ENCODE assay signal across 9 cellular contexts in genomic region chr19:54168174-54168917, GRCh38. TPM values are rescaled to one million over a fixed set of nuclear protein-coding genes. Genes with fewer than 3 reads are reported as not detected.
DNase-seq lines count a peak whose midpoint lies in the region; ATAC-seq, FAIRE-seq and TF ChIP-seq lines count a peak whose summit lies in the region.
"Had no signal": no experiment of that assay in that cellular context is flagged by ENCODE, and none has a peak within 500 bp of the region (broad histone marks: within the 10 kb centered on the region; RNA-seq: fewer than 3 reads in every experiment).

No MANE protein-coding gene starts in this region.

- peak; percentile 60 for ATAC-seq in GM19023 (IDR thresholded peaks at IDR 0.05; ENCODE audit: unreplicated experiment)
- peak; percentile 93 for ATAC-seq in SK-N-SH treated with all-trans-retinoic acid at 6 μM for 48 hours

- H3K27me3 Mint-ChIP-seq in activated naive CD4-positive, alpha-beta T cell treated with anti-CD3 and anti-CD28 coated beads for 36 hours (ENCODE audit: low read depth) = peaks cover 7% of the 10 kb centered on the region

- intact Hi-C loops in activated naive CD4-positive, alpha-beta T cell treated with anti-CD3 and anti-CD28 coated beads for 36 hours (cut with micrococcal nuclease) = loop anchor here (1.0 to 10.0 kb wide), 3 partner anchors 63 to 276 kb away; partner anchors contain the start of gene LENG8
- intact Hi-C loops in posterior vena cava (cut with DNase I) = loop anchor here (2.0 to 5.0 kb wide), 2 partner anchors 62 to 64 kb away; no protein-coding TSS in a partner anchor

- FAIRE-seq in urothelium cell line (lab: Jason Lieb, UNC) = no peak

- peaks cover 19% of the 10 kb centered on the region for H3K4me1 Mint-ChIP-seq in activated naive CD4-positive, alpha-beta T cell treated with anti-CD3 and anti-CD28 coated beads for 36 hours (ENCODE audit: low read depth)

- H3K27ac Mint-ChIP-seq in activated naive CD4-positive, alpha-beta T cell treated with anti-CD3 and anti-CD28 coated beads for 36 hours = no peak overlapping the region
- H3K27ac Mint-ChIP-seq: stimulated activated naive CD8-positive, alpha-beta T cell treated with anti-CD3 and anti-CD28 coated beads, Interleukin-15, Interleukin-2, amounts not matched to agents 100 ng/mL and 50 ng/mL, for 24 hours had no signal

- CTCF ChIA-PET in activated naive CD4-positive, alpha-beta T cell treated with anti-CD3 and anti-CD28 coated beads for 36 hours (lab: Charles Lee) = interaction anchor here (1.6 to 2.7 kb wide), 3 partner anchors 38 to 98 kb away, joined by 5 to 13 read pairs (median 5); no protein-coding TSS in a partner anchor

- H3K36me3 Mint-ChIP-seq in activated naive CD4-positive, alpha-beta T cell treated with anti-CD3 and anti-CD28 coated beads for 36 hours (ENCODE audit: low read depth) = no peaks in the 10 kb centered on the region

- peak; percentile 85 for DNase-seq in 8988T
- peak; percentile 86 for DNase-seq in NCI-H1105 (lab: John Stamatoyannopoulos, UW)
- peak; percentile 96 for DNase-seq in activated naive CD4-positive, alpha-beta T cell treated with anti-CD3 and anti-CD28 coated beads for 36 hours
- peak; percentile 90 for DNase-seq in glomerular visceral epithelial cell (ENCODE audit: extremely low spot score)
- DNase-seq in posterior vena cava (ENCODE audit: low spot score) = peak; percentile 99
- peak; percentile 88 for DNase-seq in urothelium cell line (ENCODE audit: low spot score)

- H3K9me3 Mint-ChIP-seq in activated naive CD4-positive, alpha-beta T cell treated with anti-CD3 and anti-CD28 coated beads for 36 hours = no peaks in the 10 kb centered on the region
- H3K9me3 Mint-ChIP-seq: stimulated activated naive CD8-positive, alpha-beta T cell treated with anti-CD3 and anti-CD28 coated beads, Interleukin-15, Interleukin-2, amounts not matched to agents 100 ng/mL and 50 ng/mL, for 24 hours had no signal

- no peak overlapping the region for H3K4me3 Mint-ChIP-seq in activated naive CD4-positive, alpha-beta T cell treated with anti-CD3 and anti-CD28 coated beads for 36 hours
- H3K4me3 Mint-ChIP-seq: stimulated activated naive CD8-positive, alpha-beta T cell treated with anti-CD3 and anti-CD28 coated beads, Interleukin-15, Interleukin-2, amounts not matched to agents 100 ng/mL and 50 ng/mL, for 24 hours had no signal

TF ChIP-seq in SK-N-SH treated with all-trans-retinoic acid at 6 μM for 48 hours, 23 proteins besides CTCF, POLR2A, EP300 and RAD21:
- TF ChIP-seq GLIS3 (CRISPR knock-in tag; IDR thresholded peaks at IDR 0.05) = peak; percentile 41; the same call in 1 of the 2 replicates
- no peak for TF ChIP-seq BACH2 (CRISPR knock-in tag; IDR thresholded peaks at IDR 0.05; ENCODE audit: borderline replicate concordance)
- TF ChIP-seq ZNF565 (CRISPR knock-in tag; conservative IDR thresholded peaks at IDR 0.05; ENCODE audit: low read depth) = no peak

RNA-seq across cellular contexts. Expression of gene TMC4, which starts 4.6 kb away (rescaled TPM):
- under 1 TPM in 1 of 2 experiments, not detected in 1; 0.24 TPM for total RNA-seq in activated naive CD4-positive, alpha-beta T cell treated with anti-CD3 and anti-CD28 coated beads for 36 hours
- total RNA-seq in posterior vena cava = 1 to 10 TPM; 1.1 to 1.4 TPM

RNA-seq across cellular contexts. Expression of gene LENG1, which starts 8.8 kb away (rescaled TPM):
- total RNA-seq in activated naive CD4-positive, alpha-beta T cell treated with anti-CD3 and anti-CD28 coated beads for 36 hours = 1 to 10 TPM; 4.7 to 5.6 TPM
- 1 to 10 TPM; 4.7 to 6.2 TPM for total RNA-seq in posterior vena cava

RNA-seq across cellular contexts. Expression of gene MBOAT7, which starts 21.0 kb away (rescaled TPM):
- 10 to 100 TPM; 33.7 to 36.1 TPM for total RNA-seq in activated naive CD4-positive, alpha-beta T cell treated with anti-CD3 and anti-CD28 coated beads for 36 hours
- 10 to 100 TPM; 29.0 to 38.6 TPM for total RNA-seq in posterior vena cava

RNA-seq across cellular contexts. Expression of gene TSEN34, which starts 22.8 kb away (rescaled TPM):
- total RNA-seq in activated naive CD4-positive, alpha-beta T cell treated with anti-CD3 and anti-CD28 coated beads for 36 hours = 1 to 10 TPM; 8.0 to 8.5 TPM
- total RNA-seq in posterior vena cava = 10 to 100 TPM; 17.3 to 24.5 TPM

RNA-seq across cellular contexts. Expression of gene CNOT3, which starts 30.8 kb away (rescaled TPM):
- 10 to 100 TPM; 50.4 to 58.3 TPM for total RNA-seq in activated naive CD4-positive, alpha-beta T cell treated with anti-CD3 and anti-CD28 coated beads for 36 hours
- total RNA-seq in posterior vena cava = 10 to 100 TPM; 25.6 to 29.1 TPM

Comparison
In these comparisons a context has a peak if more than half of its experiments do, and no peak if none do; other contexts are left out.
1. Peak in every context shown above with its lines: DNase-seq and ATAC-seq.